In the genomic region with DNA sequence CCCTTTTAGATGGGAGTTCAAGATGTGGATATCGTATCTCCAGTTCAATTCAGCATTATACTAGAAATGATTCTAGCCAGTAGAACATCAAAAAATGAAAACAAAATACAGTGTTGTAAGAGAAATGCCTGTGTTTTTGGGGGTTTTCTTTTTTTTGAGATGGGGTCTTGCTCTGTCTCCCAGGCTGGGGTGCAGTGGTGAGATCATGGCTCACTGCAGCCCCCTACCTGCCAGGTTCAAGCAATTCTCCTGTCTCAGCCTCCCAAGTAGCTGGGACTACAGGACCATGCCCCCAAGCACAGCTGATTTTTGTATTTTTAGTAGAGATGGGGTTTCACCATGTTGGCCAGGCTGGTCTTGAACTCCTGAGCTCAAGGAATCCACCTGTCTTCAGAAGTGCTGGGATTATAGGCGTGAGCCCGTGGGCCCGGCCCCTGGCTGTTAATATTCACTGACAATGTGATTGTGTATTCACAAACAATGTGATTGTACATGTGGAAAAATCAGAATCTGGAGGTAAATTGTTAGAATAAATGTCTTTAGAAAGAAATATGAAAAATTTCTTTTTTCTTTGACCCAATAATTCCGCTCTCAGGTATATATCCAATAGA, we compare ENCODE assay signal across 10 cellular contexts. TPM values are rescaled to one million over a fixed set of nuclear protein-coding genes. Genes with fewer than 3 reads are reported as not detected.
DNase-seq lines count a peak whose midpoint lies in the region; TF ChIP-seq lines count a peak whose summit lies in the region.
"Had no signal": no experiment of that assay in that cellular context is flagged by ENCODE, and none has a peak within 500 bp of the region (broad histone marks: within the 10 kb centered on the region; RNA-seq: fewer than 3 reads in every experiment).

No MANE protein-coding gene starts in this region.

- H3K79me2 ChIP-seq in PC-9 (ENCODE audit: low read depth) (peaks cover 66% of the 10 kb centered on the region), Karpas-422 (ENCODE audit: low read length) (peaks cover 95% of the 10 kb centered on the region)

- H3K4me1 ChIP-seq in cardiac muscle cell (ENCODE audit: low read depth) = no peaks in the 10 kb centered on the region
- no peaks in the 10 kb centered on the region for H3K4me1 ChIP-seq in PC-9 (replicated peaks; ENCODE audit: insufficient read depth)
- H3K4me1 ChIP-seq in Karpas-422 (ENCODE audit: low read length) = no peaks in the 10 kb centered on the region

- no TSS peak for BruUV-seq in PC-9 (replicated peaks; lab: Mats Ljungman, UMichigan)

- peaks cover 40% of the 10 kb centered on the region for H4K20me1 ChIP-seq in PC-9 (ENCODE audit: insufficient read depth)
- H4K20me1 ChIP-seq in Karpas-422 (ENCODE audit: insufficient read depth, low read depth, low read length) = no peaks in the 10 kb centered on the region

- H3K36me3 ChIP-seq in cardiac muscle cell = no peaks in the 10 kb centered on the region
- H3K36me3 ChIP-seq in PC-9 (ENCODE audit: low read depth) = no peaks in the 10 kb centered on the region
- peaks cover 38% of the 10 kb centered on the region for H3K36me3 ChIP-seq in Karpas-422 (ENCODE audit: insufficient read depth, low read length)

- H3K9ac ChIP-seq in Karpas-422 (ENCODE audit: low read length) = no peak overlapping the region

- H3F3A ChIP-seq in PC-9 (ENCODE audit: insufficient read depth, low read depth) = peaks cover 10% of the 10 kb centered on the region; the same call in 1 of the 2 replicates

- H3K27ac ChIP-seq in cardiac muscle cell (no peak overlapping the region), PC-9 (0 out of 2 replicates have a peak overlapping the region, but pooled peaks have one; percentile 1), caudate nucleus (ENCODE audit: low read depth, low read length) (no peak overlapping the region), Karpas-422 (ENCODE audit: low read length) (no peak overlapping the region)

- H3K4me2 ChIP-seq in PC-9 (no peak overlapping the region), Karpas-422 (ENCODE audit: low read depth, low read length, poor library complexity, severe bottlenecking) (no peak overlapping the region)

- H3K9me3 ChIP-seq in cardiac muscle cell (ENCODE audit: low read depth) (no peaks in the 10 kb centered on the region), PC-9 (ENCODE audit: insufficient read depth, low read depth) (no peaks in the 10 kb centered on the region), Karpas-422 (ENCODE audit: low read length) (peaks cover 3% of the 10 kb centered on the region; the same call in 1 of the 2 replicates)

- no peaks in the 10 kb centered on the region for H3K27me3 ChIP-seq in cardiac muscle cell
- no peaks in the 10 kb centered on the region for H3K27me3 ChIP-seq in PC-9 (ENCODE audit: insufficient read depth, low read depth)
- H3K27me3 ChIP-seq in Karpas-422 (ENCODE audit: low read length) = no peaks in the 10 kb centered on the region

- no peak overlapping the region for H3K4me3 ChIP-seq in cardiac muscle cell
- no peak overlapping the region for H3K4me3 ChIP-seq in PC-9
- no peak overlapping the region for H3K4me3 ChIP-seq in epithelial cell of esophagus (ENCODE audit: low read length)
- H3K4me3 ChIP-seq in Karpas-422 (ENCODE audit: low read length) = no peak overlapping the region

- H2AFZ ChIP-seq in PC-9 = no peak overlapping the region
- H2AFZ ChIP-seq in Karpas-422 (ENCODE audit: low read length) = no peak overlapping the region

- TF ChIP-seq CTCF in cardiac muscle cell (IDR thresholded peaks at IDR 0.05; ENCODE audit: low read depth, low read length) = peak; percentile 39
- TF ChIP-seq CTCF in PC-9 (conservative IDR thresholded peaks at IDR 0.05) = peak; percentile 45; the same call in 1 of the 2 replicates
- peak; percentile 18 for TF ChIP-seq CTCF in epithelial cell of esophagus (IDR thresholded peaks at IDR 0.05; ENCODE audit: insufficient read depth, low read depth, low read length, missing control alignments)

- DNase-seq in cardiac muscle cell (ENCODE audit: low read depth in 1 of 2, low spot score in 1 of 2) = peak in 1 of 2 donors; percentile 10
- DNase-seq in cardiac septum (ENCODE audit: low spot score) = no peak
- DNase-seq in PC-9 = no peak
- DNase-seq in epithelial cell of esophagus (ENCODE audit: low read depth) = no peak
- DNase-seq in stimulated activated CD4-positive, alpha-beta T cell treated with anti-CD3 and anti-CD28 coated beads, Interleukin-4, amount 100 ng/mL, for 1 hour = peak; percentile 11
- no peak for DNase-seq in DMS53 treated with DMSO at 0.1 percent for 48 hours (lab: John Stamatoyannopoulos, UW; ENCODE audit: unreplicated experiment)
- no peak for DNase-seq in caudate nucleus (lab: John Stamatoyannopoulos, UW)
- DNase-seq in Karpas-422 = no peak
- DNase-seq: EL, NCI-H510A had no signal

- POLR2A ChIA-PET in PC-9 (lab: Charles Lee; ENCODE audit: unreplicated experiment) = interaction anchor here (0.6 to 0.7 kb wide), 3 partner anchors 28 to 706 kb away, joined by 4 to 13 read pairs (median 4); no protein-coding TSS in a partner anchor

- H3K9me2 ChIP-seq in PC-9 (ENCODE audit: insufficient read depth) = no peaks in the 10 kb centered on the region
- no peaks in the 10 kb centered on the region for H3K9me2 ChIP-seq in Karpas-422 (replicated peaks; ENCODE audit: insufficient read depth, low read length)

- CTCF ChIA-PET in PC-9 (lab: Charles Lee) = interaction anchor here (0.8 kb wide), 1 partner anchor 11 kb away, joined by 4 read pairs; no protein-coding TSS in a partner anchor

- intact Hi-C loops in cardiac septum (cut with DNase I) = no loop called here
- intact Hi-C loops in PC-9 (cut with micrococcal nuclease; ENCODE audit: unreplicated experiment) = no loop called here

RNA-seq across cellular contexts. Expression of gene ARIH1, which starts 59.0 kb away (rescaled TPM):
- total RNA-seq in cardiac muscle cell (35.5 and 93.1 TPM in 2 replicates), cardiac septum (182 TPM), PC-9 (2021) (144 and 190 TPM in 2 replicates)
- 132 and 163 TPM in 2 replicates for polyA plus RNA-seq in cardiac muscle cell
- total RNA-seq in Karpas-422 (2014; rRNA removed; shearing (Covaris generic); ENCODE audit: low replicate concordance) = 39.1 and 84.1 TPM in 2 replicates
